Comparison of ENCODE assay signal across 1 cellular context in the genomic region with DNA sequence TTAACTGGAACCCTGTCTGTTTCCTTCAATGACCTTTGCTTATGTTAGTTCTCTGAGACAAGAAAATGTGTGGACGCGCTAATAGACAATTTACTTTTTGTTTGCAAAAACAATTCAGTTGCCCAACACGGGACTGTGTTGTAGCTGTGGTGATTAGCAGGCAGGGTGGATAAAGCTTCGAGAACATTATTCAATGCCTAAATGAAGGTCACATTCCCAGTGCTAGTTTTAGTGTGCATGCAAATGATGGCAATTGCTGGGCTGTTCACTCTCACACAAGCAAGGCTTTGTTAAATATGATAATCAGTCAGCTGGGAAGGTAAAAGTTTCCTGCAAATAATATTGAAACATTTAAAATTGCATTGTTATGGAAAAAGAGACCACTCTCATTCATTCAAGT.
TF ChIP-seq lines count a peak whose summit lies in the region.

No MANE protein-coding gene starts in this region.

TF ChIP-seq in H1, 55 proteins besides CTCF, POLR2A, EP300 and RAD21:
- no peak for TF ChIP-seq FOSL1 (IDR thresholded peaks at IDR 0.05; ENCODE audit: insufficient read depth, low read depth, low read length)
- no peak for TF ChIP-seq SIN3A (conservative IDR thresholded peaks at IDR 0.05 in 1 of 2, IDR thresholded peaks at IDR 0.05 in 1 of 2; ENCODE audit: low read depth in 1 of 2, low read length in 2 of 2)
- TF ChIP-seq JUND (IDR thresholded peaks at IDR 0.05; ENCODE audit: low read length): no peak
- TF ChIP-seq KDM4A (IDR thresholded peaks at IDR 0.05; ENCODE audit: low read depth, low read length, severe bottlenecking): no peak
- TF ChIP-seq, protein P1, sequence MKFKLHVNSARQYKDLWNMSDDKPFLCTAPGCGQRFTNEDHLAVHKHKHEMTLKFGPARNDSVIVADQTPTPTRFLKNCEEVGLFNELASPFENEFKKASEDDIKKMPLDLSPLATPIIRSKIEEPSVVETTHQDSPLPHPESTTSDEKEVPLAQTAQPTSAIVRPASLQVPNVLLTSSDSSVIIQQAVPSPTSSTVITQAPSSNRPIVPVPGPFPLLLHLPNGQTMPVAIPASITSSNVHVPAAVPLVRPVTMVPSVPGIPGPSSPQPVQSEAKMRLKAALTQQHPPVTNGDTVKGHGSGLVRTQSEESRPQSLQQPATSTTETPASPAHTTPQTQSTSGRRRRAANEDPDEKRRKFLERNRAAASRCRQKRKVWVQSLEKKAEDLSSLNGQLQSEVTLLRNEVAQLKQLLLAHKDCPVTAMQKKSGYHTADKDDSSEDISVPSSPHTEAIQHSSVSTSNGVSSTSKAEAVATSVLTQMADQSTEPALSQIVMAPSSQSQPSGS (IDR thresholded peaks at IDR 0.05; ENCODE audit: low read length): no peak
- TF ChIP-seq CHD2 (IDR thresholded peaks at IDR 0.05; ENCODE audit: low read length): no peak
- TF ChIP-seq SUZ12 (IDR thresholded peaks at IDR 0.05; ENCODE audit: low read length): no peak
- TF ChIP-seq SAP30 (IDR thresholded peaks at IDR 0.05; ENCODE audit: insufficient read depth, insufficient replicate concordance, low read length): no peak
- TF ChIP-seq, protein P2, sequence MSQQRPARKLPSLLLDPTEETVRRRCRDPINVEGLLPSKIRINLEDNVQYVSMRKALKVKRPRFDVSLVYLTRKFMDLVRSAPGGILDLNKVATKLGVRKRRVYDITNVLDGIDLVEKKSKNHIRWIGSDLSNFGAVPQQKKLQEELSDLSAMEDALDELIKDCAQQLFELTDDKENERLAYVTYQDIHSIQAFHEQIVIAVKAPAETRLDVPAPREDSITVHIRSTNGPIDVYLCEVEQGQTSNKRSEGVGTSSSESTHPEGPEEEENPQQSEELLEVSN (IDR thresholded peaks at IDR 0.05): no peak
- no peak for TF ChIP-seq EGR1 (IDR thresholded peaks at IDR 0.05; ENCODE audit: borderline replicate concordance, low read depth, low read length)
- no peak for TF ChIP-seq BCL11A (IDR thresholded peaks at IDR 0.05; ENCODE audit: low read depth in 2 of 2, low read length in 2 of 2)
- TF ChIP-seq RNF2 (IDR thresholded peaks at IDR 0.05; ENCODE audit: borderline replicate concordance, low read depth, low read length, missing control alignments, poor library complexity, severe bottlenecking): no peak
- TF ChIP-seq CHD1 (IDR thresholded peaks at IDR 0.05; ENCODE audit: low read depth, low read length): no peak
- TF ChIP-seq TEAD4 (IDR thresholded peaks at IDR 0.05; ENCODE audit: low read depth, low read length): no peak
- no peak for TF ChIP-seq EZH2 (IDR thresholded peaks at IDR 0.05; ENCODE audit: low read depth, low read length, severe bottlenecking)
- no peak for TF ChIP-seq SP4 (IDR thresholded peaks at IDR 0.05; ENCODE audit: low read length)
- no peak for TF ChIP-seq KDM1A (IDR thresholded peaks at IDR 0.05; ENCODE audit: borderline replicate concordance, low read length)
